In genomic region chr20:440148-440547, GRCh38 we compare ENCODE assay signal across 30 cellular contexts. TPM values are rescaled to one million over a fixed set of nuclear protein-coding genes. Genes with fewer than 3 reads are reported as not detected.
DNase-seq lines count a peak whose midpoint lies in the region; ATAC-seq, FAIRE-seq and TF ChIP-seq lines count a peak whose summit lies in the region.
"Had no signal": no experiment of that assay in that cellular context is flagged by ENCODE, and none has a peak within 500 bp of the region (broad histone marks: within the 10 kb centered on the region; RNA-seq: fewer than 3 reads in every experiment).

No MANE protein-coding gene starts in this region.

- no peak overlapping the region for H3K27ac Mint-ChIP-seq in T-helper 2 cell treated with Interferon-gamma antibody and Interleukin-4, amounts not matched to agents 5 μg/mL and 100 μg/mL, for 36 hours
- peak overlapping the region; percentile 56 for H3K27ac Mint-ChIP-seq in activated naive CD8-positive, alpha-beta T cell
- no peak overlapping the region for H3K27ac Mint-ChIP-seq in activated naive CD8-positive, alpha-beta T cell treated with anti-CD3 and anti-CD28 coated beads, Interleukin-2, amount 50 U/mL, for 24 hours
- peak overlapping the region in 1 of 2 donors; percentile 60 for H3K27ac Mint-ChIP-seq in effector memory CD8-positive, alpha-beta T cell
- peak overlapping the region; percentile 86 for H3K27ac Mint-ChIP-seq in stimulated activated effector memory CD8-positive, alpha-beta T cell treated with anti-CD3 and anti-CD28 coated beads, Interleukin-12 subunit alpha, Interleukin-12 subunit beta, amount 100 ng/mL, for 72 hours

- FAIRE-seq in GM12891 (lab: Jason Lieb, UNC) = no peak
- FAIRE-seq: keratinocyte, RCC 7860 had no signal

- H3K4me1 Mint-ChIP-seq in T-helper 2 cell treated with Interferon-gamma antibody and Interleukin-4, amounts not matched to agents 5 μg/mL and 100 μg/mL, for 36 hours (ENCODE audit: low read depth) = peaks cover 41% of the 10 kb centered on the region
- H3K4me1 Mint-ChIP-seq in activated naive CD8-positive, alpha-beta T cell (ENCODE audit: low read depth) = peaks cover 42% of the 10 kb centered on the region
- peaks cover 54% of the 10 kb centered on the region for H3K4me1 Mint-ChIP-seq in activated naive CD8-positive, alpha-beta T cell treated with anti-CD3 and anti-CD28 coated beads, Interleukin-2, amount 50 U/mL, for 24 hours
- H3K4me1 Mint-ChIP-seq in effector memory CD8-positive, alpha-beta T cell (ENCODE audit: low read depth in 2 of 2) = peaks cover 36 to 39% of the 10 kb centered on the region in 2 donors
- peaks cover 48% of the 10 kb centered on the region for H3K4me1 Mint-ChIP-seq in stimulated activated effector memory CD8-positive, alpha-beta T cell treated with anti-CD3 and anti-CD28 coated beads, Interleukin-12 subunit alpha, Interleukin-12 subunit beta, amount 100 ng/mL, for 72 hours

- H3K9me3 Mint-ChIP-seq in T-helper 2 cell treated with Interferon-gamma antibody and Interleukin-4, amounts not matched to agents 5 μg/mL and 100 μg/mL, for 36 hours = no peaks in the 10 kb centered on the region
- no peaks in the 10 kb centered on the region for H3K9me3 Mint-ChIP-seq in activated naive CD8-positive, alpha-beta T cell (ENCODE audit: low read depth)
- H3K9me3 Mint-ChIP-seq in activated naive CD8-positive, alpha-beta T cell treated with anti-CD3 and anti-CD28 coated beads, Interleukin-2, amount 50 U/mL, for 24 hours = no peaks in the 10 kb centered on the region
- H3K9me3 Mint-ChIP-seq in effector memory CD8-positive, alpha-beta T cell = no peaks in the 10 kb centered on the region
- no peaks in the 10 kb centered on the region for H3K9me3 Mint-ChIP-seq in stimulated activated effector memory CD8-positive, alpha-beta T cell treated with anti-CD3 and anti-CD28 coated beads, Interleukin-12 subunit alpha, Interleukin-12 subunit beta, amount 100 ng/mL, for 72 hours
- H3K9me3 Mint-ChIP-seq: brain, CD14-positive monocyte had no signal

- H3K27me3 Mint-ChIP-seq in T-helper 2 cell treated with Interferon-gamma antibody and Interleukin-4, amounts not matched to agents 5 μg/mL and 100 μg/mL, for 36 hours (ENCODE audit: low read depth) = no peaks in the 10 kb centered on the region
- H3K27me3 Mint-ChIP-seq in activated naive CD8-positive, alpha-beta T cell = no peaks in the 10 kb centered on the region
- no peaks in the 10 kb centered on the region for H3K27me3 Mint-ChIP-seq in activated naive CD8-positive, alpha-beta T cell treated with anti-CD3 and anti-CD28 coated beads, Interleukin-2, amount 50 U/mL, for 24 hours
- no peaks in the 10 kb centered on the region for H3K27me3 Mint-ChIP-seq in effector memory CD8-positive, alpha-beta T cell
- H3K27me3 Mint-ChIP-seq: brain had no signal

- TF ChIP-seq POLR2A in GM12891 (IDR thresholded peaks at IDR 0.05; ENCODE audit: low read depth, low read length) = no peak

- peak overlapping the region; percentile 81 for H3K4me3 Mint-ChIP-seq in T-helper 2 cell treated with Interferon-gamma antibody and Interleukin-4, amounts not matched to agents 5 μg/mL and 100 μg/mL, for 36 hours
- peak overlapping the region; percentile 84 for H3K4me3 Mint-ChIP-seq in activated naive CD8-positive, alpha-beta T cell
- H3K4me3 Mint-ChIP-seq in activated naive CD8-positive, alpha-beta T cell treated with anti-CD3 and anti-CD28 coated beads, Interleukin-2, amount 50 U/mL, for 24 hours = no peak overlapping the region
- H3K4me3 Mint-ChIP-seq in effector memory CD8-positive, alpha-beta T cell = peak overlapping the region; percentile 74 to 81
- peak overlapping the region; percentile 63 for H3K4me3 Mint-ChIP-seq in stimulated activated effector memory CD8-positive, alpha-beta T cell treated with anti-CD3 and anti-CD28 coated beads, Interleukin-12 subunit alpha, Interleukin-12 subunit beta, amount 100 ng/mL, for 72 hours
- H3K4me3 Mint-ChIP-seq: brain, CD14-positive monocyte had no signal

- ATAC-seq in activated naive CD8-positive, alpha-beta T cell treated with anti-CD3 and anti-CD28 coated beads, Interleukin-2, amount 50 U/mL, for 24 hours = no peak
- no peak for ATAC-seq in effector memory CD8-positive, alpha-beta T cell (replicated peaks)
- ATAC-seq in stimulated activated effector memory CD8-positive, alpha-beta T cell treated with anti-CD3 and anti-CD28 coated beads, Interleukin-12 subunit alpha, Interleukin-12 subunit beta, amount 100 ng/mL, for 72 hours = no peak
- ATAC-seq: esophagus mucosa, psoas muscle had no signal

- DNase-seq in T-helper 2 cell treated with Interferon-gamma antibody and Interleukin-4, amounts not matched to agents 5 μg/mL and 100 μg/mL, for 36 hours (ENCODE audit: low spot score) = no peak
- no peak for DNase-seq in T-helper 2 cell
- no peak for DNase-seq in activated naive CD8-positive, alpha-beta T cell treated with anti-CD3 and anti-CD28 coated beads, Interleukin-2, amount 50 U/mL, for 24 hours
- DNase-seq in effector memory CD8-positive, alpha-beta T cell = no peak
- no peak for DNase-seq in stimulated activated effector memory CD8-positive, alpha-beta T cell treated with anti-CD3 and anti-CD28 coated beads, Interleukin-12 subunit alpha, Interleukin-12 subunit beta, amount 100 ng/mL, for 72 hours (ENCODE audit: low spot score in 2 of 2)
- no peak for DNase-seq in stimulated activated CD4-positive, alpha-beta T cell treated with anti-CD3 and anti-CD28 coated beads, Interleukin-2, amount 100 ng/mL, for 24 hours
- no peak for DNase-seq in GM12891 (ENCODE audit: insufficient read length, low spot score)
- DNase-seq: activated CD4-positive, alpha-beta T cell treated with anti-CD3 and anti-CD28 coated beads for 4 hours; activated gamma-delta T cell; amniotic stem cell; cerebellar nuclear complex; dermis blood vessel endothelial cell; head of caudate nucleus; left ventricle myocardium inferior; NCI-H1092; NCI-H1694; NCI-H446; NCI-H748 treated with DMSO at 0.1 percent for 48 hours; occipital lobe; psoas muscle; SHP77 treated with DMSO at 0.1 percent for 48 hours; stimulated activated CD4-positive, alpha-beta T cell treated with anti-CD3 and anti-CD28 coated beads, Interleukin-4, amount 100 ng/mL, for 4 hours; substantia nigra; T-helper 9 cell had no signal

- H3K36me3 Mint-ChIP-seq in T-helper 2 cell treated with Interferon-gamma antibody and Interleukin-4, amounts not matched to agents 5 μg/mL and 100 μg/mL, for 36 hours (ENCODE audit: low read depth) = peaks cover 80% of the 10 kb centered on the region
- peaks cover 35% of the 10 kb centered on the region for H3K36me3 Mint-ChIP-seq in activated naive CD8-positive, alpha-beta T cell
- peaks cover 72% of the 10 kb centered on the region for H3K36me3 Mint-ChIP-seq in activated naive CD8-positive, alpha-beta T cell treated with anti-CD3 and anti-CD28 coated beads, Interleukin-2, amount 50 U/mL, for 24 hours (ENCODE audit: low read depth)
- peaks cover 58% of the 10 kb centered on the region for H3K36me3 Mint-ChIP-seq in effector memory CD8-positive, alpha-beta T cell (ENCODE audit: insufficient read depth)
- H3K36me3 Mint-ChIP-seq in stimulated activated effector memory CD8-positive, alpha-beta T cell treated with anti-CD3 and anti-CD28 coated beads, Interleukin-12 subunit alpha, Interleukin-12 subunit beta, amount 100 ng/mL, for 72 hours = peaks cover 99% of the 10 kb centered on the region

TF ChIP-seq in GM12891, 5 proteins besides CTCF, POLR2A, EP300 and RAD21:
- TF ChIP-seq TAF1 (IDR thresholded peaks at IDR 0.05; ENCODE audit: low read depth, low read length) (no peak), SPI1 (IDR thresholded peaks at IDR 0.05; ENCODE audit: low read depth, low read length) (no peak), POU2F2 (IDR thresholded peaks at IDR 0.05; ENCODE audit: low read depth, low read length) (no peak), POLR2AphosphoS5 (IDR thresholded peaks at IDR 0.05; ENCODE audit: low read depth, low read length) (no peak)

RNA-seq across cellular contexts. Expression of gene TBC1D20, which starts 22.2 kb away (rescaled TPM):
- polyA plus RNA-seq in GM12891 (2012; ENCODE audit: low read depth, missing spikeins) = 6.9 TPM

RNA-seq across cellular contexts. Expression of gene RBCK1, which starts 32.0 kb away (rescaled TPM):
- polyA plus RNA-seq in GM12891 (2012; ENCODE audit: low read depth, missing spikeins) = 90.4 TPM

RNA-seq across cellular contexts. Expression of gene TRIB3, which starts 59.6 kb away (rescaled TPM):
- polyA plus RNA-seq in GM12891 (2012; ENCODE audit: low read depth, missing spikeins) = 8.5 TPM

Comparison
In these comparisons a context has a peak if more than half of its experiments do, and no peak if none do; other contexts are left out.
1. H3K27ac Mint-ChIP-seq: peak in activated naive CD8-positive, alpha-beta T cell (single experiment) and stimulated activated effector memory CD8-positive, alpha-beta T cell treated with anti-CD3 and anti-CD28 coated beads, Interleukin-12 subunit alpha, Interleukin-12 subunit beta, amount 100 ng/mL, for 72 hours (single experiment); none in T-helper 2 cell treated with Interferon-gamma antibody and Interleukin-4, amounts not matched to agents 5 μg/mL and 100 μg/mL, for 36 hours (single experiment) and activated naive CD8-positive, alpha-beta T cell treated with anti-CD3 and anti-CD28 coated beads, Interleukin-2, amount 50 U/mL, for 24 hours (single experiment).